Comparison of ENCODE assay signal across 28 cellular contexts in genomic region chr15:49410660-49411059, GRCh38. TPM values are rescaled to one million over a fixed set of nuclear protein-coding genes. Genes with fewer than 3 reads are reported as not detected.
"Had no signal": no experiment of that assay in that cellular context is flagged by ENCODE, and none has a peak within 500 bp of the region (broad histone marks: within the 10 kb centered on the region; RNA-seq: fewer than 3 reads in every experiment).

No MANE protein-coding gene starts in this region.

- ATAC-seq: activated T-cell treated with anti-CD3 and anti-CD28 coated beads, Interleukin-2, amount 50 U/mL, for 72 hours; body of pancreas; heart left ventricle; WTC11 had no signal

- H3K27ac ChIP-seq: adrenal gland, body of pancreas, esophagus muscularis mucosa, heart left ventricle, VCaP had no signal

- H3K27me3 ChIP-seq: adrenal gland, body of pancreas, esophagus muscularis mucosa, heart left ventricle had no signal

- H3K4me3 ChIP-seq: adrenal gland, body of pancreas, esophagus muscularis mucosa, heart left ventricle had no signal

- H3K36me3 Mint-ChIP-seq: activated naive CD4-positive, alpha-beta T cell treated with anti-CD3 and anti-CD28 coated beads, Interleukin-2, amount 10 ng/mL, durations not matched to agents 7 days and 5 days; WTC11 had no signal

- H3K4me3 Mint-ChIP-seq: activated CD4-positive, alpha-beta memory T cell treated with anti-CD3 and anti-CD28 coated beads, Interleukin-2, amount 10 ng/mL, durations not matched to agents 7 days and 5 days; activated CD4-positive, alpha-beta T cell treated with anti-CD3 and anti-CD28 coated beads, Interleukin-2, amount 10 ng/mL, durations not matched to agents 7 days and 5 days; activated naive CD4-positive, alpha-beta T cell treated with anti-CD3 and anti-CD28 coated beads, Interleukin-2, amount 10 ng/mL, durations not matched to agents 7 days and 5 days; activated naive CD8-positive, alpha-beta T cell; activated T-cell treated with anti-CD3 and anti-CD28 coated beads, Interleukin-2, amount 50 U/mL, for 24 hours; activated T-cell treated with anti-CD3 and anti-CD28 coated beads, Interleukin-2, amount 50 U/mL, for 72 hours; endodermal cell; WTC11 had no signal

- H3K4me1 ChIP-seq: adrenal gland, body of pancreas, esophagus muscularis mucosa, heart left ventricle had no signal

- H3K27ac Mint-ChIP-seq: activated CD4-positive, alpha-beta memory T cell treated with anti-CD3 and anti-CD28 coated beads, Interleukin-2, amount 10 ng/mL, durations not matched to agents 7 days and 5 days; activated CD4-positive, alpha-beta T cell treated with anti-CD3 and anti-CD28 coated beads, Interleukin-2, amount 10 ng/mL, durations not matched to agents 7 days and 5 days; activated naive CD4-positive, alpha-beta T cell treated with anti-CD3 and anti-CD28 coated beads, Interleukin-2, amount 10 ng/mL, durations not matched to agents 7 days and 5 days; activated naive CD8-positive, alpha-beta T cell; activated T-cell treated with anti-CD3 and anti-CD28 coated beads, Interleukin-2, amount 50 U/mL, for 24 hours; activated T-cell treated with anti-CD3 and anti-CD28 coated beads, Interleukin-2, amount 50 U/mL, for 72 hours; endodermal cell; WTC11 had no signal

- H3K36me3 ChIP-seq: adrenal gland, esophagus muscularis mucosa, heart left ventricle had no signal

- DNase-seq: activated CD4-positive, alpha-beta memory T cell treated with anti-CD3 and anti-CD28 coated beads, Interleukin-2, amount 10 ng/mL, durations not matched to agents 7 days and 5 days; activated CD4-positive, alpha-beta T cell treated with anti-CD3 and anti-CD28 coated beads for 1 hour; activated CD4-positive, alpha-beta T cell treated with anti-CD3 and anti-CD28 coated beads for 4 hours; activated CD4-positive, alpha-beta T cell treated with anti-CD3 and anti-CD28 coated beads, Interleukin-2, amount 10 ng/mL, durations not matched to agents 7 days and 5 days; activated CD4-positive, alpha-beta T cell treated with anti-CD3 and anti-CD28 coated beads, Interleukin-2, amount 50 U/mL, for 4 hours; activated CD8-positive, alpha-beta memory T cell treated with anti-CD3 and anti-CD28 coated beads, Interleukin-2, amount 50 U/mL, for 48 hours; activated gamma-delta T cell; activated naive CD4-positive, alpha-beta T cell; activated naive CD4-positive, alpha-beta T cell treated with anti-CD3 and anti-CD28 coated beads, Interleukin-2, amount 10 ng/mL, durations not matched to agents 7 days and 5 days; activated T-cell treated with anti-CD3 and anti-CD28 coated beads for 4 hours; activated T-cell treated with anti-CD3 and anti-CD28 coated beads, Interleukin-2, amount 50 U/mL, for 24 hours; activated T-cell treated with anti-CD3 and anti-CD28 coated beads, Interleukin-2, amount 50 U/mL, for 72 hours; adrenal gland; amygdala; aorta; body of pancreas; caudate nucleus; effector memory CD4-positive, alpha-beta T cell; endodermal cell; erythroblast; heart left ventricle; T-helper 2 cell had no signal

- H3K4me1 Mint-ChIP-seq: activated CD4-positive, alpha-beta memory T cell treated with anti-CD3 and anti-CD28 coated beads, Interleukin-2, amount 10 ng/mL, durations not matched to agents 7 days and 5 days; activated CD4-positive, alpha-beta T cell treated with anti-CD3 and anti-CD28 coated beads, Interleukin-2, amount 10 ng/mL, durations not matched to agents 7 days and 5 days; activated naive CD4-positive, alpha-beta T cell treated with anti-CD3 and anti-CD28 coated beads, Interleukin-2, amount 10 ng/mL, durations not matched to agents 7 days and 5 days; endodermal cell; WTC11 had no signal

- H3K9me3 ChIP-seq: adrenal gland, body of pancreas, esophagus muscularis mucosa, heart left ventricle had no signal

- H3K9me3 Mint-ChIP-seq: activated CD4-positive, alpha-beta memory T cell treated with anti-CD3 and anti-CD28 coated beads, Interleukin-2, amount 10 ng/mL, durations not matched to agents 7 days and 5 days; activated CD4-positive, alpha-beta T cell treated with anti-CD3 and anti-CD28 coated beads, Interleukin-2, amount 10 ng/mL, durations not matched to agents 7 days and 5 days; activated naive CD4-positive, alpha-beta T cell treated with anti-CD3 and anti-CD28 coated beads, Interleukin-2, amount 10 ng/mL, durations not matched to agents 7 days and 5 days; activated T-cell treated with anti-CD3 and anti-CD28 coated beads, Interleukin-2, amount 50 U/mL, for 24 hours; activated T-cell treated with anti-CD3 and anti-CD28 coated beads, Interleukin-2, amount 50 U/mL, for 72 hours; endodermal cell had no signal

RNA-seq across cellular contexts. Expression of gene FGF7, which starts 12.4 kb away (rescaled TPM):
- total RNA-seq: activated CD4-positive, alpha-beta memory T cell treated with anti-CD3 and anti-CD28 coated beads, Interleukin-2, amount 10 ng/mL, durations not matched to agents 7 days and 5 days; activated CD4-positive, alpha-beta T cell treated with anti-CD3 and anti-CD28 coated beads, Interleukin-2, amount 10 ng/mL, durations not matched to agents 7 days and 5 days; activated T-cell treated with anti-CD3 and anti-CD28 coated beads, Interleukin-2, amount 50 U/mL, for 72 hours; chondrocyte; dermis microvascular lymphatic vessel endothelial cell; endodermal cell had no signal
